8 cellular contexts compared by ENCODE assay signal in genomic region chr6:6915813-6916547, GRCh38.
A peak's percentile ranks its signal among the peaks of the same experiment; 100 is the strongest.
DNase-seq lines count a peak whose midpoint lies in the region; ATAC-seq and TF ChIP-seq lines count a peak whose summit lies in the region.

No MANE protein-coding gene starts in this region.

- peaks cover 20 to 23% of the 10 kb centered on the region in 2 experiments for H3K4me1 ChIP-seq in neutrophil (ENCODE audit: control insufficient read depth in 1 of 2, insufficient read depth in 1 of 2, low read depth in 1 of 2, low read length in 1 of 2)

- no peak for TF ChIP-seq CTCF in fibroblast of mammary gland (conservative IDR thresholded peaks at IDR 0.05; ENCODE audit: control insufficient read depth, insufficient read depth, low read depth, low read length)
- no peak for TF ChIP-seq CTCF in neutrophil (IDR thresholded peaks at IDR 0.05)

- peak overlapping the region; percentile 70 for H3K27ac ChIP-seq in neutrophil

- H3K4me3 ChIP-seq in fibroblast of mammary gland (ENCODE audit: control insufficient read depth, low read depth, low read length), result peak overlapping the region; percentile 8
- peak overlapping the region; percentile 31 to 52 for H3K4me3 ChIP-seq in neutrophil (ENCODE audit: low read depth in 1 of 2, low read length in 1 of 2)

- no peaks in the 10 kb centered on the region for H3K27me3 ChIP-seq in neutrophil

- no peaks in the 10 kb centered on the region for H3K36me3 ChIP-seq in neutrophil

- DNase-seq in Ammon's horn (ENCODE audit: low spot score), result peak; percentile 65
- DNase-seq in OCI-M1 (lab: John Stamatoyannopoulos, UW), result peak; percentile 74
- peak; percentile 85 for DNase-seq in fibroblast of mammary gland (ENCODE audit: low read depth)
- no peak for DNase-seq in HuH-7.5 (ENCODE audit: low spot score)
- no peak for DNase-seq in stimulated activated CD4-positive, alpha-beta T cell treated with anti-CD3 and anti-CD28 coated beads, Interleukin-4, amount 100 ng/mL, for 24 hours
- DNase-seq in DMS53 treated with DMSO at 0.1 percent for 48 hours (lab: John Stamatoyannopoulos, UW; ENCODE audit: unreplicated experiment), result no peak

- H3K9me3 ChIP-seq in neutrophil, result no peaks in the 10 kb centered on the region

- no peak for ATAC-seq in HG03175 (IDR thresholded peaks at IDR 0.05; ENCODE audit: unreplicated experiment)

Comparison
In these comparisons a context has a peak if more than half of its experiments do, and no peak if none do; other contexts are left out.
1. DNase-seq: peak in Ammon's horn (single experiment), OCI-M1 (single experiment) and fibroblast of mammary gland (single experiment); none in HuH-7.5 (single experiment), stimulated activated CD4-positive, alpha-beta T cell treated with anti-CD3 and anti-CD28 coated beads, Interleukin-4, amount 100 ng/mL, for 24 hours (single experiment) and DMS53 treated with DMSO at 0.1 percent for 48 hours (single experiment).